Comparison of ENCODE assay signal across 1 cellular context in genomic region chr11:28176231-28176853, GRCh38.
TF ChIP-seq lines count a peak whose summit lies in the region.

No MANE protein-coding gene starts in this region.

TF ChIP-seq in K562, 482 proteins besides CTCF, POLR2A, EP300 and RAD21 (continued from another document):
- TF ChIP-seq TAF9B (IDR thresholded peaks at IDR 0.05; ENCODE audit: partially characterized antibody) (no peak), ATF6 (CRISPR knock-in tag; IDR thresholded peaks at IDR 0.05) (no peak), ZNF76 (CRISPR knock-in tag; IDR thresholded peaks at IDR 0.05; ENCODE audit: borderline replicate concordance) (no peak), ZNF24 (IDR thresholded peaks at IDR 0.05) (no peak), ZNF75A (CRISPR knock-in tag; IDR thresholded peaks at IDR 0.05) (no peak), XRCC3 (IDR thresholded peaks at IDR 0.05) (no peak), NR2F6 (CRISPR knock-in tag; IDR thresholded peaks at IDR 0.05) (no peak), SMAD1 (IDR thresholded peaks at IDR 0.05; ENCODE audit: low read depth, low read length, partially characterized antibody) (no peak), ZNF384 (IDR thresholded peaks at IDR 0.05; ENCODE audit: low read depth, low read length) (no peak), ETV5 (CRISPR knock-in tag; IDR thresholded peaks at IDR 0.05; ENCODE audit: low read depth) (no peak), ETS1 (conservative IDR thresholded peaks at IDR 0.05; ENCODE audit: control insufficient read depth, low read depth, low read length) (no peak), CEBPB (tag; IDR thresholded peaks at IDR 0.05) (peak; percentile 69), CREB3 (tag; conservative IDR thresholded peaks at IDR 0.05; ENCODE audit: low read depth) (no peak), HEY1 (CRISPR knock-in tag; IDR thresholded peaks at IDR 0.05; ENCODE audit: borderline replicate concordance) (no peak), HLTF (IDR thresholded peaks at IDR 0.05) (no peak), ZNF277 (CRISPR knock-in tag; IDR thresholded peaks at IDR 0.05; ENCODE audit: borderline replicate concordance) (no peak), ATF3 (IDR thresholded peaks at IDR 0.05) (peak; percentile 69), ATF3 (CRISPR knock-in tag; conservative IDR thresholded peaks at IDR 0.05) (no peak), ZC3H4 (CRISPR knock-in tag; IDR thresholded peaks at IDR 0.05; ENCODE audit: borderline replicate concordance) (no peak), STAT5B (CRISPR knock-in tag; IDR thresholded peaks at IDR 0.05) (no peak), RCOR1 (IDR thresholded peaks at IDR 0.05; ENCODE audit: borderline replicate concordance in 1 of 2, low read depth in 2 of 2, low read length in 2 of 2) (no peak), CEBPG (CRISPR knock-in tag; IDR thresholded peaks at IDR 0.05) (peak; percentile 52; the same call in 1 of the 2 replicates), CEBPG (tag; conservative IDR thresholded peaks at IDR 0.05 in 1 of 2, IDR thresholded peaks at IDR 0.05 in 1 of 2) (peak; percentile 74 to 84), MAFF (IDR thresholded peaks at IDR 0.05; ENCODE audit: low read length) (no peak), ZBTB33 (CRISPR knock-in tag; IDR thresholded peaks at IDR 0.05) (no peak), NR2C1 (IDR thresholded peaks at IDR 0.05) (peak; percentile 28; the same call in 1 of the 2 replicates), NR2C1 (tag; IDR thresholded peaks at IDR 0.05) (no peak), ZNF655 (CRISPR knock-in tag; IDR thresholded peaks at IDR 0.05) (no peak), ETV6 (IDR thresholded peaks at IDR 0.05; ENCODE audit: borderline replicate concordance in 1 of 2, low read depth in 2 of 2, low read length in 1 of 2) (no peak), ETV6 (CRISPR knock-in tag; IDR thresholded peaks at IDR 0.05; ENCODE audit: borderline replicate concordance) (no peak)
